In the genomic region with DNA sequence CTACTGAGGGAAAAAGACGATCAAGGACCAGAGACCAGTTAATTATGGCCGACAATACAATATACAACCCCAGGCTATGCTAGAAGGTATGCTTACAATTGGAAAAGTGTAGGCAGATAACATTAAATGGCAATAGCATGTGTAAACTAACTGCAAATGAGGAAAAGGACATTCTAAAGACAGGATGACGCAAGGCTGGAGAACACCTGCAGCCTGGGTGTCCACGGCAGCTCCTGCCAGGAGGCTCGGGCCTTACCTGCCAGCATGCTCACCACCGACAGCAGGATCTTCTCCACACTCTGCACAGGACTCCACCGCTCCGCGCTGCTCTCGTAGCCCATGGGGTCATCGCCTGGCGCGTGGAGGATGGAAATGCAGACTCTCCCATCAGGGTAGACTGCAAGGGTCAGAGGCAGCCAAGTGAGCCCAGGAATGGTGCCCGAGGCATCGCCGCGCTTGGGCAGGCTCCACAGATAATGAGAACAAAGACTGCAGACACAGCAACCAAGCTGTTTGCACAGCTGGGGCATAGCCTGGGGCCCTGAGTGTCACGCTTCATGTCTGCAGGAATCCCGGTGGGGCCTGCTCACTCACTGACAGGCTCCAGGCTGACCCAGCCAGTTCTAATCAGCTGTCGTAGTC, we compare ENCODE assay signal across 14 cellular contexts. TPM values are rescaled to one million over a fixed set of nuclear protein-coding genes. Genes with fewer than 3 reads are reported as not detected.
A peak's percentile ranks its signal among the peaks of the same experiment; 100 is the strongest.
DNase-seq lines count a peak whose midpoint lies in the region; TF ChIP-seq lines count a peak whose summit lies in the region.
"Had no signal": no experiment of that assay in that cellular context is flagged by ENCODE, and none has a peak within 500 bp of the region (broad histone marks: within the 10 kb centered on the region; RNA-seq: fewer than 3 reads in every experiment).

No MANE protein-coding gene starts in this region.

- DNase-seq in A673 (ENCODE audit: low spot score), result peak; percentile 60
- peak; percentile 70 for DNase-seq in NCI-H1105 treated with DMSO at 0.1 percent for 48 hours (lab: John Stamatoyannopoulos, UW)
- peak; percentile 83 to 96 for DNase-seq in SHP77 (lab: John Stamatoyannopoulos, UW)
- peak; percentile 11 for DNase-seq in medulla oblongata (ENCODE audit: extremely low spot score)
- no peak for DNase-seq in GM10248 (ENCODE audit: extremely low spot score)
- DNase-seq in H7, result no peak
- DNase-seq in activated CD4-positive, CD25-positive, alpha-beta regulatory T cell (lab: John Stamatoyannopoulos, UW), result no peak
- no peak for DNase-seq in D341Med (ENCODE audit: low spot score)
- DNase-seq: activated CD4-positive, alpha-beta T cell treated with anti-CD3 and anti-CD28 coated beads, Interleukin-2, amount 50 U/mL, for 1 hour; activated naive CD4-positive, alpha-beta T cell; IMR-90; left colon; NCI-H524 treated with DMSO at 0.1 percent for 48 hours; stimulated activated CD4-positive, alpha-beta T cell treated with anti-CD3 and anti-CD28 coated beads, Interleukin-2, amount 100 ng/mL, for 48 hours had no signal

- POLR2A ChIA-PET in A673 (lab: Charles Lee; ENCODE audit: low non-redundant PET) (no interaction called here), GM10248 (lab: Yijun Ruan, JAX) (interaction anchor here (1.0 kb wide), 1 partner anchor 11 kb away, joined by 3 read pairs; no protein-coding TSS in a partner anchor)

- H3K4me1 ChIP-seq in A673 (ENCODE audit: insufficient read depth, low read length, poor library complexity, severe bottlenecking), result peaks cover 7% of the 10 kb centered on the region

- H3K9me3 ChIP-seq in A673 (ENCODE audit: low read depth, low read length, poor library complexity, severe bottlenecking), result no peaks in the 10 kb centered on the region

- no peak overlapping the region for H3K27ac ChIP-seq in A673 (ENCODE audit: low read depth, low read length, poor library complexity, severe bottlenecking)

- BruUV-seq in A673 (replicated peaks; lab: Mats Ljungman, UMichigan), result no TSS peak

- TF ChIP-seq CTCF in A673 (conservative IDR thresholded peaks at IDR 0.05; ENCODE audit: low read depth, low read length) (no peak), GM10248 (IDR thresholded peaks at IDR 0.05; ENCODE audit: control extremely low read depth, extremely low read depth, low read depth, missing control alignments) (no peak)

- H3K27me3 ChIP-seq in A673 (replicated peaks; ENCODE audit: insufficient read depth, low read depth, low read length, poor library complexity) (no peaks in the 10 kb centered on the region), H7 (ENCODE audit: control insufficient read depth, insufficient read depth, low read length) (no peaks in the 10 kb centered on the region)

- peaks cover 83% of the 10 kb centered on the region for H3K36me3 ChIP-seq in A673 (ENCODE audit: insufficient read depth, low read length, poor library complexity, severe bottlenecking)
- H3K36me3 ChIP-seq in H7 (replicated peaks; ENCODE audit: control insufficient read depth, insufficient read depth, low read length), result peaks cover 20% of the 10 kb centered on the region

- intact Hi-C loops in A673 (cut with micrococcal nuclease; ENCODE audit: unreplicated experiment), result no loop called here

- H3K4me3 ChIP-seq in A673 (ENCODE audit: low read depth, low read length, poor library complexity, severe bottlenecking) (no peak overlapping the region), H7 (ENCODE audit: insufficient read depth, low read depth, low read length) (no peak overlapping the region)

- CTCF ChIA-PET in A673 (lab: Charles Lee), result no interaction called here
- CTCF ChIA-PET in GM10248 (lab: Yijun Ruan, JAX), result interaction anchor here (0.9 to 3.1 kb wide), 2 partner anchors 20 to 263 kb away, joined by 3 to 14 read pairs; no protein-coding TSS in a partner anchor

RNA-seq across cellular contexts. Expression of gene UBE2G2, which starts 28.2 kb away (rescaled TPM):
- total RNA-seq in A673 (2021), result 204 and 212 TPM in 2 replicates
- 66.4 and 76.8 TPM in 2 replicates for total RNA-seq in H7 (2014; rRNA removed; shearing (Covaris generic))

RNA-seq across cellular contexts. Expression of gene SUMO3, which starts 44.5 kb away (rescaled TPM):
- 124 and 132 TPM in 2 replicates for total RNA-seq in A673 (2021)
- total RNA-seq in H7 (2014; rRNA removed; shearing (Covaris generic)), result 80.8 and 91.1 TPM in 2 replicates

Comparison
In these comparisons a context has a peak if more than half of its experiments do, and no peak if none do; other contexts are left out.
1. DNase-seq: peak in A673 (single experiment), NCI-H1105 treated with DMSO at 0.1 percent for 48 hours (single experiment), SHP77 (2 of 2) and medulla oblongata (single experiment); none in GM10248 (single experiment), H7 (single experiment), activated CD4-positive, CD25-positive, alpha-beta regulatory T cell (0 of 4) and D341Med (single experiment).